In genomic region chr11:126211236-126212088, GRCh38 we compare ENCODE assay signal across 8 cellular contexts. TPM values are rescaled to one million over a fixed set of nuclear protein-coding genes. Genes with fewer than 3 reads are reported as not detected.
A peak's percentile ranks its signal among the peaks of the same experiment; 100 is the strongest.
DNase-seq lines count a peak whose midpoint lies in the region; ATAC-seq, FAIRE-seq and TF ChIP-seq lines count a peak whose summit lies in the region.

FAM118B (plus strand) TSS chr11:126211782; CDS start chr11:126235002, 23,220 bp downstream.
RPUSD4 (minus strand) TSS chr11:126211650; CDS start chr11:126211638, 12 bp downstream.

- H2AK5ac ChIP-seq in trophoblast cell (ENCODE audit: low read length), result peak within 1 kb of the TSS; percentile 9

- peaks cover 7% of the 10 kb centered on the region for H3K79me1 ChIP-seq in trophoblast cell (ENCODE audit: low read length)

- H3K27me3 Mint-ChIP-seq in activated naive CD8-positive, alpha-beta T cell treated with anti-CD3 and anti-CD28 coated beads, Interleukin-2, amount 50 U/mL, for 24 hours, result no peaks in the 10 kb centered on the region

- H3K4me1 Mint-ChIP-seq in activated naive CD8-positive, alpha-beta T cell treated with anti-CD3 and anti-CD28 coated beads, Interleukin-2, amount 50 U/mL, for 24 hours, result peaks cover 44% of the 10 kb centered on the region

- peak within 1 kb of the TSS; percentile 81 for H3K9ac ChIP-seq in trophoblast cell (ENCODE audit: low read length)

- H3K9me3 Mint-ChIP-seq in activated naive CD8-positive, alpha-beta T cell treated with anti-CD3 and anti-CD28 coated beads, Interleukin-2, amount 50 U/mL, for 24 hours, result no peaks in the 10 kb centered on the region

- H3K4me3 Mint-ChIP-seq in activated naive CD8-positive, alpha-beta T cell treated with anti-CD3 and anti-CD28 coated beads, Interleukin-2, amount 50 U/mL, for 24 hours, result peak within 1 kb of the TSS; percentile 97

- H2BK120ac ChIP-seq in trophoblast cell (ENCODE audit: insufficient read depth, low read length, poor library complexity), result peak within 1 kb of the TSS; percentile 68

- H3K18ac ChIP-seq in trophoblast cell (ENCODE audit: low read length), result peak within 1 kb of the TSS; percentile 5

- peak within 1 kb of the TSS; percentile 45 for H2BK5ac ChIP-seq in trophoblast cell (ENCODE audit: low read depth, low read length, poor library complexity)

- H4K12ac ChIP-seq in trophoblast cell (ENCODE audit: low read depth, low read length), result peak within 1 kb of the TSS; percentile 87

- H3K9me3 ChIP-seq in cardiac muscle cell (ENCODE audit: low read depth) (no peaks in the 10 kb centered on the region), trophoblast cell (ENCODE audit: insufficient read depth, low read depth, low read length) (no peaks in the 10 kb centered on the region), tibial nerve (no peaks in the 10 kb centered on the region)

- H3K4me2 ChIP-seq in trophoblast cell (ENCODE audit: low read length), result peak within 1 kb of the TSS; percentile 90

- peak within 1 kb of the TSS; percentile 99 for H4K8ac ChIP-seq in trophoblast cell (ENCODE audit: low read depth, low read length)

- peaks cover 10% of the 10 kb centered on the region for H3K4me1 ChIP-seq in cardiac muscle cell (ENCODE audit: low read depth)
- peaks cover 0 to 3% of the 10 kb centered on the region in 2 experiments for H3K4me1 ChIP-seq in trophoblast cell (ENCODE audit: control insufficient read depth in 1 of 2, insufficient read depth in 2 of 2, low read length in 2 of 2)
- peaks cover 0 to 39% (median 14%) of the 10 kb centered on the region in 4 donors for H3K4me1 ChIP-seq in tibial nerve

- TF ChIP-seq POLR2A in GM12892 (IDR thresholded peaks at IDR 0.05; ENCODE audit: low read depth, low read length) (peak; percentile 97), tibial nerve (IDR thresholded peaks at IDR 0.05) (peak; percentile 42 to 85)

- peak within 1 kb of the TSS; percentile 50 for H4K91ac ChIP-seq in trophoblast cell (ENCODE audit: low read depth, low read length)

- no CpG with 5 or more reads among the region's 62 CpGs for WGBS in trophoblast cell (ENCODE audit: extremely low coverage, insufficient coverage, insufficient read length)
- 0 to 1% methylated on average over 57 to 61 of the region's 62 CpGs for WGBS in tibial nerve, 2 donors

- H3K27ac ChIP-seq in cardiac muscle cell, result peak within 1 kb of the TSS; percentile 93
- no peak within 1 kb of the TSS for H3K27ac ChIP-seq in trophoblast cell (ENCODE audit: low read depth, low read length)
- H3K27ac ChIP-seq in tibial nerve, result peak within 1 kb of the TSS; percentile 21 to 80 (median 73)

- peak; percentile 96 for ATAC-seq in HG02840 (IDR thresholded peaks at IDR 0.05; ENCODE audit: low FRiP score, unreplicated experiment)
- ATAC-seq in activated naive CD8-positive, alpha-beta T cell treated with anti-CD3 and anti-CD28 coated beads, Interleukin-2, amount 50 U/mL, for 24 hours, result peak; percentile 96

- H3K27me3 ChIP-seq in cardiac muscle cell, result no peaks in the 10 kb centered on the region
- no peaks in the 10 kb centered on the region for H3K27me3 ChIP-seq in trophoblast cell (ENCODE audit: insufficient read depth, low read length)
- H3K27me3 ChIP-seq in tibial nerve, result no peaks in the 10 kb centered on the region

- H3K23ac ChIP-seq in trophoblast cell (ENCODE audit: low read length), result no peak within 1 kb of the TSS

- peak within 1 kb of the TSS; percentile 95 for H3K4me3 ChIP-seq in cardiac muscle cell
- peak within 1 kb of the TSS; percentile 92 for H3K4me3 ChIP-seq in trophoblast cell (ENCODE audit: low read depth, low read length)
- H3K4me3 ChIP-seq in tibial nerve, result peak within 1 kb of the TSS; percentile 91 to 96 (median 94)

- peak within 1 kb of the TSS; percentile 72 for H3K14ac ChIP-seq in trophoblast cell (ENCODE audit: low read length)

- H3K36me3 Mint-ChIP-seq in activated naive CD8-positive, alpha-beta T cell treated with anti-CD3 and anti-CD28 coated beads, Interleukin-2, amount 50 U/mL, for 24 hours (ENCODE audit: low read depth), result peaks cover 22% of the 10 kb centered on the region

- H3K27ac Mint-ChIP-seq in activated naive CD8-positive, alpha-beta T cell treated with anti-CD3 and anti-CD28 coated beads, Interleukin-2, amount 50 U/mL, for 24 hours, result peak within 1 kb of the TSS; percentile 94

- TF ChIP-seq EP300 in tibial nerve (IDR thresholded peaks at IDR 0.05), result peak; percentile 88 to 94

- H3K4ac ChIP-seq in trophoblast cell (ENCODE audit: low read depth, low read length), result peak within 1 kb of the TSS; percentile 24

- TF ChIP-seq CTCF in cardiac muscle cell (IDR thresholded peaks at IDR 0.05; ENCODE audit: low read depth, low read length) (no peak), tibial nerve (IDR thresholded peaks at IDR 0.05) (no peak)

- peak; percentile 100 for FAIRE-seq in GM12892 (lab: Jason Lieb, UNC)

- no peak within 1 kb of the TSS for H2BK12ac ChIP-seq in trophoblast cell (ENCODE audit: low read length)

- H2AFZ ChIP-seq in trophoblast cell (ENCODE audit: insufficient read depth, low read length, poor library complexity), result peak within 1 kb of the TSS; percentile 93

- DNase-seq in GM12892 (ENCODE audit: insufficient read length) (peak; percentile 96), NCI-H1436 (lab: John Stamatoyannopoulos, UW) (peak; percentile 92), SW480 (ENCODE audit: low spot score) (peak; percentile 95), cardiac muscle cell (ENCODE audit: low read depth in 1 of 2, low spot score in 1 of 2) (peak; percentile 98 to 99), trophoblast cell (peak; percentile 97 to 98), tibial nerve (ENCODE audit: low spot score in 2 of 2) (peak; percentile 99)
- peak; percentile 99 for DNase-seq in activated naive CD8-positive, alpha-beta T cell treated with anti-CD3 and anti-CD28 coated beads, Interleukin-2, amount 50 U/mL, for 24 hours

- peaks cover 5% of the 10 kb centered on the region for H3K79me2 ChIP-seq in trophoblast cell (ENCODE audit: control insufficient read depth, insufficient read depth, low read length, poor library complexity)

- H3K36me3 ChIP-seq in cardiac muscle cell, result peaks cover 20% of the 10 kb centered on the region
- peaks cover 3 to 6% of the 10 kb centered on the region in 2 experiments for H3K36me3 ChIP-seq in trophoblast cell (ENCODE audit: control insufficient read depth in 1 of 2, insufficient read depth in 2 of 2, low read length in 2 of 2)
- peaks cover 0 to 36% (median 0%) of the 10 kb centered on the region in 3 donors for H3K36me3 ChIP-seq in tibial nerve

RNA-seq across cellular contexts. Expression of gene FAM118B, which starts in this region (rescaled TPM):
- polyA plus RNA-seq in GM12892 (2012; ENCODE audit: missing spikeins), result 10.2 TPM
- total RNA-seq in cardiac muscle cell, result 13.7 and 22.7 TPM in 2 replicates
- 29.4 and 33.9 TPM in 2 replicates for polyA plus RNA-seq in cardiac muscle cell
- 18.0 and 19.0 TPM in 2 replicates for polyA plus RNA-seq in trophoblast cell (2013)
- 10 to 100 TPM; 11.4 to 14.2 (median 11.6) TPM for total RNA-seq in tibial nerve

RNA-seq across cellular contexts. Expression of gene RPUSD4, which starts in this region (rescaled TPM):
- polyA plus RNA-seq in GM12892 (2012; ENCODE audit: missing spikeins), result 26.6 TPM
- total RNA-seq in cardiac muscle cell (21.0 and 36.5 TPM in 2 replicates), tibial nerve (10 to 100 TPM; 18.3 to 29.6 (median 23.3) TPM)
- polyA plus RNA-seq in cardiac muscle cell, result 15.2 and 21.2 TPM in 2 replicates
- 16.6 and 16.8 TPM in 2 replicates for polyA plus RNA-seq in trophoblast cell (2013)
